10 cellular contexts compared by ENCODE assay signal in the genomic region with DNA sequence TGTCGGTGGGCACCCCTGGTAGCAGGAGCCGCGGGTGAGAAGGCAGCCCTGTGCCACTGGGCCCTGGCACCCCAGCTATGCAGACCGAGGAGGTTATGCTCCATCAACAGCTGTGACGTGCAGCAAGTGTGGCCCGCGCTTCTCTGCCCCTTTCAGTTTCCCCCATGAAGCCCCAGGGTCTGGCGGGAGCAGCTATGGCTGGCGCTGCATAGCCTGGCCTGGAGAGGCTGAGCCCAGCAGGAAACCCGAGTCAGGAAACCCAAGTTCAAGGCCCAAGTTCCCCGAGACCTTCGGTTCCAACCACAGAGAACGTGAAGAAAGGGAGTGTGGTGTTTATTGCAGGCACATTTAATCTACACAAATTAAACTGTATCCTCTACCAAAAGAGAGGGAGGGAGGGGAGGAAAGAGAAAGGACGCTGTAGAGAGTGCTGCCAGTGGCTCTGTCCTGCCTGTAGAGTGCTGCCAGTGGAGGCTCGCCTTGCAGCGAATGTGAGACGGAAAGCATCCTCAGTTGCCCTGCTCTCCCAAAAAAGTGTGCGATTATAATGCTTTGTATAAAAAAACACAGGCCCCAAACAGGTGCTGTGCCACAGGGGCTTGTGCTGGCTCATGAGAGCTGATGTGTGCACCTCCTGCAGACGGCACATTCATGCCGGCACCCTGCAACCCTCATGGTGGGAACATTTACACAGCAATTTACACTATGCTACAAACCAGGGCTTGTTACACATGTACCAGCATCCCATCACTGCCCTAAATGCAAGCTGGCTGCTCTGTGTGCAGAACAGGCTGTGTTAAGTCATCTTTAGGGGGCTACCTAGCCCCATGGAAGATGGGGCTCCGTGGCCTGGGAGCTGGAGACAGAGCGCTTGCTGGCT. TPM values are rescaled to one million over a fixed set of nuclear protein-coding genes. Genes with fewer than 3 reads are reported as not detected.
A peak's percentile ranks its signal among the peaks of the same experiment; 100 is the strongest.
DNase-seq lines count a peak whose midpoint lies in the region; ATAC-seq and TF ChIP-seq lines count a peak whose summit lies in the region.
"Had no signal": no experiment of that assay in that cellular context is flagged by ENCODE, and none has a peak within 500 bp of the region (broad histone marks: within the 10 kb centered on the region; RNA-seq: fewer than 3 reads in every experiment).

No MANE protein-coding gene starts in this region.

- no peak overlapping the region for H3K27ac ChIP-seq in DND-41 (ENCODE audit: low read length)
- H3K27ac ChIP-seq in mesenchymal stem cell (ENCODE audit: low read length, poor library complexity, severe bottlenecking), result no peak overlapping the region
- H3K27ac ChIP-seq: left ventricle myocardium inferior, SJCRH30 had no signal

- no peaks in the 10 kb centered on the region for H4K20me1 ChIP-seq in DND-41 (ENCODE audit: insufficient read depth, low read length)

- no peak overlapping the region for H3K4me3 ChIP-seq in DND-41 (ENCODE audit: low read depth in 1 of 2, low read length in 2 of 2)
- no peak overlapping the region for H3K4me3 ChIP-seq in mesenchymal stem cell (ENCODE audit: insufficient read depth in 1 of 2, low read depth in 1 of 2, low read length in 2 of 2)
- H3K4me3 ChIP-seq: left ventricle myocardium inferior, SJCRH30 had no signal

- H3K18ac ChIP-seq in mesenchymal stem cell (ENCODE audit: low read depth in 1 of 2, low read length in 2 of 2), result no peak overlapping the region

- no peak overlapping the region for H2AK5ac ChIP-seq in mesenchymal stem cell (ENCODE audit: low read length, severe bottlenecking)

- H3K9ac ChIP-seq in DND-41 (ENCODE audit: low read depth, low read length), result no peak overlapping the region
- no peak overlapping the region for H3K9ac ChIP-seq in mesenchymal stem cell (ENCODE audit: low read length)

- no peak overlapping the region for H2BK5ac ChIP-seq in mesenchymal stem cell (ENCODE audit: low read depth, low read length, poor library complexity, severe bottlenecking)

- H2AFZ ChIP-seq in DND-41 (ENCODE audit: low read depth, low read length) (no peak overlapping the region), mesenchymal stem cell (ENCODE audit: low read depth, low read length) (no peak overlapping the region)

- no peak overlapping the region for H2BK15ac ChIP-seq in mesenchymal stem cell (ENCODE audit: low read depth, poor library complexity, severe bottlenecking)

- H3K36me3 Mint-ChIP-seq in activated T-cell treated with anti-CD3 and anti-CD28 coated beads, Interleukin-2, amount 50 U/mL, for 24 hours (ENCODE audit: low read depth), result no peaks in the 10 kb centered on the region

- H3K9me3 ChIP-seq in DND-41 (ENCODE audit: insufficient read depth, low read length, severe bottlenecking) (no peaks in the 10 kb centered on the region), mesenchymal stem cell (ENCODE audit: control insufficient read depth, low read length) (no peaks in the 10 kb centered on the region)
- H3K9me3 ChIP-seq: left ventricle myocardium inferior, SJCRH30 had no signal

- H3K4me2 ChIP-seq in DND-41 (ENCODE audit: insufficient read depth, low read length), result no peak overlapping the region
- H3K4me2 ChIP-seq in mesenchymal stem cell (ENCODE audit: low read length, poor library complexity, severe bottlenecking), result no peak overlapping the region

- H3K27me3 ChIP-seq in DND-41 (ENCODE audit: insufficient read depth, low read length, poor library complexity) (no peaks in the 10 kb centered on the region), mesenchymal stem cell (ENCODE audit: control insufficient read depth in 1 of 2, insufficient read depth in 1 of 2, low read length in 2 of 2) (peaks cover 9 to 15% of the 10 kb centered on the region in 2 experiments)

- H3K4me1 ChIP-seq in DND-41 (ENCODE audit: insufficient read depth, low read length) (no peaks in the 10 kb centered on the region), mesenchymal stem cell (ENCODE audit: control insufficient read depth, insufficient read depth, low read depth, low read length) (peaks cover 9% of the 10 kb centered on the region)
- H3K4me1 ChIP-seq: left ventricle myocardium inferior had no signal

- 87% methylated on average over 19 of the region's 22 CpGs for WGBS in mesenchymal stem cell

- H3K4me3 Mint-ChIP-seq in activated T-cell treated with anti-CD3 and anti-CD28 coated beads, Interleukin-2, amount 50 U/mL, for 24 hours, result peak overlapping the region; percentile 46

- H3K27ac Mint-ChIP-seq in activated T-cell treated with anti-CD3 and anti-CD28 coated beads, Interleukin-2, amount 50 U/mL, for 24 hours, result peak overlapping the region; percentile 82

- H2BK120ac ChIP-seq in mesenchymal stem cell (ENCODE audit: low read depth, low read length), result no peak overlapping the region

- H3K36me3 ChIP-seq in DND-41 (ENCODE audit: insufficient read depth, low read length), result no peaks in the 10 kb centered on the region
- H3K36me3 ChIP-seq in mesenchymal stem cell (ENCODE audit: control insufficient read depth in 1 of 2, insufficient read depth in 2 of 2, low read depth in 1 of 2, low read length in 2 of 2), result no peaks in the 10 kb centered on the region
- H3K36me3 ChIP-seq: left ventricle myocardium inferior, SJCRH30 had no signal

- no peaks in the 10 kb centered on the region for H3K9me3 Mint-ChIP-seq in activated T-cell treated with anti-CD3 and anti-CD28 coated beads, Interleukin-2, amount 50 U/mL, for 24 hours

- no peak overlapping the region for H3K4ac ChIP-seq in mesenchymal stem cell (ENCODE audit: low read depth in 1 of 2, low read length in 2 of 2)

- no peak overlapping the region for H4K8ac ChIP-seq in mesenchymal stem cell (ENCODE audit: low read length)

- no peak overlapping the region for H2BK12ac ChIP-seq in mesenchymal stem cell (ENCODE audit: low read length in 2 of 2)

- no peak overlapping the region for H4K91ac ChIP-seq in mesenchymal stem cell (ENCODE audit: low read length)

- H3K23ac ChIP-seq in mesenchymal stem cell (ENCODE audit: low read length in 2 of 2), result no peak overlapping the region

- no peaks in the 10 kb centered on the region for H3K79me2 ChIP-seq in DND-41 (ENCODE audit: insufficient read depth, low read length)

- H3K4me1 Mint-ChIP-seq in activated T-cell treated with anti-CD3 and anti-CD28 coated beads, Interleukin-2, amount 50 U/mL, for 24 hours (ENCODE audit: low read depth), result peaks cover 54% of the 10 kb centered on the region

- ATAC-seq in DND-41 (ENCODE audit: insufficient read depth, low read depth), result peak; percentile 39; the same call in 2 of the 3 replicates
- peak; percentile 49 for ATAC-seq in HG02885 (IDR thresholded peaks at IDR 0.05; ENCODE audit: poor library complexity, unreplicated experiment)
- ATAC-seq in HG02970 (IDR thresholded peaks at IDR 0.05; ENCODE audit: low FRiP score, unreplicated experiment), result no peak
- no peak for ATAC-seq in GM21367 (IDR thresholded peaks at IDR 0.05; ENCODE audit: unreplicated experiment)

- DNase-seq in DND-41, result peak; percentile 17
- DNase-seq in activated T-cell treated with anti-CD3 and anti-CD28 coated beads, Interleukin-2, amount 50 U/mL, for 24 hours, result peak; percentile 70
- peak; percentile 51 for DNase-seq in mesenchymal stem cell
- DNase-seq in NCI-H2029 (lab: John Stamatoyannopoulos, UW), result no peak
- no peak for DNase-seq in stimulated activated CD4-positive, alpha-beta T cell treated with anti-CD3 and anti-CD28 coated beads, Interleukin-4, amount 100 ng/mL, for 1 hour
- DNase-seq: left ventricle myocardium inferior had no signal

- no peaks in the 10 kb centered on the region for H3K79me1 ChIP-seq in mesenchymal stem cell (replicated peaks; ENCODE audit: low read length, poor library complexity, severe bottlenecking)

- no peak for TF ChIP-seq CTCF in DND-41 (IDR thresholded peaks at IDR 0.05; ENCODE audit: borderline replicate concordance, extremely low read depth, low read length, poor library complexity, severe bottlenecking)

- H3K14ac ChIP-seq in mesenchymal stem cell (ENCODE audit: low read length in 2 of 2), result no peak overlapping the region

- H3K27me3 Mint-ChIP-seq in activated T-cell treated with anti-CD3 and anti-CD28 coated beads, Interleukin-2, amount 50 U/mL, for 24 hours, result no peaks in the 10 kb centered on the region

RNA-seq across cellular contexts. Expression of gene POP4, which starts 16.3 kb away (rescaled TPM):
- polyA plus RNA-seq in mesenchymal stem cell (2013, experiment 1 of 2), result 86.9 TPM
- polyA plus RNA-seq in mesenchymal stem cell (2013, experiment 2 of 2), result 84.8 TPM

RNA-seq across cellular contexts. Expression of gene PLEKHF1, which starts 42.8 kb away (rescaled TPM):
- polyA plus RNA-seq in mesenchymal stem cell (2013, experiment 1 of 2), result 3.8 TPM
- 3.8 TPM for polyA plus RNA-seq in mesenchymal stem cell (2013, experiment 2 of 2)

Comparison
In these comparisons a context has a peak if more than half of its experiments do, and no peak if none do; other contexts are left out.
1. ATAC-seq: peak in DND-41 (single experiment) and HG02885 (single experiment); none in HG02970 (single experiment) and GM21367 (single experiment).
2. DNase-seq: peak in DND-41 (single experiment), activated T-cell treated with anti-CD3 and anti-CD28 coated beads, Interleukin-2, amount 50 U/mL, for 24 hours (single experiment) and mesenchymal stem cell (single experiment); none in NCI-H2029 (single experiment) and stimulated activated CD4-positive, alpha-beta T cell treated with anti-CD3 and anti-CD28 coated beads, Interleukin-4, amount 100 ng/mL, for 1 hour (single experiment).